Comparison of ENCODE assay signal across 20 cellular contexts in the genomic region with DNA sequence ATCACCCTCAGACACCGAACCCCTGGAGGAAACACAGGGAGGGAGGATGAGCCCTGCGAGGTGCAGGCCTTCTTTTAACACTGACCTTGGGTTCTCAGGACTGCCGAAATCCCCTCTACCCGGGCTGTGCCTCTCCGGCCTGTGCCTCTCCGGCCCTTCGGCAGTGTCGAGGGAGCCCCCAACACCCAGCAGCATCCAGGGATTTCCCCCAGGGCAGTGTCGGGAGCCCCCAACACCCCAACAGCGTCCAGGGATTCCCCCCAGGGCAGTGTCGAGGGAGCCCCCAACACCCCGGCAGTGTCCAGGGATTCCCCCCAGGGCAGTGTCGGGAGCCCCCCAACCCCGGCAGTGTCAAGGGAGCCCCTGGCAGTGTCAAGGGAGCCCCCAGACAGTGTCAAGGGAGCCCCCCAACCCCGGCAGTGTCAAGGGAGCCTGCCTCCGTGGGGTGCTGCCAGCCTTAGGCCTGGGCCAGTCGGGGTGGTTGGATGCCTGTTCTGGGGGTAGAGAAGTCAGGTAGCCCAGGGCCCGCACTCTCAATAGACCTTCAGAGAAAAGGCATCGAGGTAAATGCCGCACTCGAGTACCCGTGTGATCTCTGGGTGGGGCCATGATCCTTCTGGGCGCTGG.
"Had no signal": no experiment of that assay in that cellular context is flagged by ENCODE, and none has a peak within 500 bp of the region (broad histone marks: within the 10 kb centered on the region; RNA-seq: fewer than 3 reads in every experiment).

No MANE protein-coding gene starts in this region.

- H3K27ac ChIP-seq: body of pancreas, skin epidermis, stomach, thyroid gland, VCaP had no signal

- ATAC-seq: activated CD4-positive, CD25-positive, alpha-beta regulatory T cell treated with anti-CD3 and anti-CD28 coated beads, Interleukin-2, amount 50 U/mL, for 24 hours; body of pancreas; left lobe of liver had no signal

- H3K9me3 ChIP-seq: body of pancreas, stomach, thyroid gland had no signal

- H3K27me3 ChIP-seq: body of pancreas, stomach, thyroid gland had no signal

- DNase-seq: activated CD4-positive, alpha-beta T cell treated with anti-CD3 and anti-CD28 coated beads for 48 hours; activated CD4-positive, alpha-beta T cell treated with anti-CD3 and anti-CD28 coated beads, Interleukin-2, amount 50 U/mL, for 48 hours; activated CD8-positive, alpha-beta memory T cell treated with anti-CD3 and anti-CD28 coated beads for 24 hours; activated effector memory CD4-positive, alpha-beta T cell treated with Interleukin-2 at 50 U/mL for 16 hours; activated naive CD4-positive, alpha-beta T cell treated with Interleukin-2 at 50 U/mL for 16 hours; body of pancreas; cortex of kidney; hippocampal formation; mammary epithelial cell; naive B cell; stimulated activated CD4-positive, alpha-beta T cell treated with anti-CD3 and anti-CD28 coated beads, Interleukin-12 subunit alpha, Interleukin-12 subunit beta, amount 100 ng/mL, for 4 hours; stimulated activated CD4-positive, alpha-beta T cell treated with anti-CD3 and anti-CD28 coated beads, Interleukin-4, amount 100 ng/mL, for 1 hour; stomach; SW 1271; T-helper 9 cell; thyroid gland had no signal

- H3K4me3 ChIP-seq: body of pancreas, skin epidermis, stomach, thyroid gland had no signal
